ENCODE assay signal across 13 cellular contexts in genomic region chr10:119526606-119527592, GRCh38. TPM values are rescaled to one million over a fixed set of nuclear protein-coding genes. Genes with fewer than 3 reads are reported as not detected.
DNase-seq lines count a peak whose midpoint lies in the region; ATAC-seq and TF ChIP-seq lines count a peak whose summit lies in the region.
"Had no signal": no experiment of that assay in that cellular context is flagged by ENCODE, and none has a peak within 500 bp of the region (broad histone marks: within the 10 kb centered on the region; RNA-seq: fewer than 3 reads in every experiment).

No MANE protein-coding gene starts in this region.

- TF ChIP-seq POLR2A in IMR-90 (IDR thresholded peaks at IDR 0.05; ENCODE audit: low read depth, low read length) = no peak

- H4K91ac ChIP-seq in IMR-90 (ENCODE audit: insufficient read depth, low read depth, low read length) = peak overlapping the region; percentile 89

- H3K27ac Mint-ChIP-seq in activated CD4-positive, alpha-beta T cell treated with anti-CD3 and anti-CD28 coated beads for 36 hours = peak overlapping the region; percentile 35
- no peak overlapping the region for H3K27ac Mint-ChIP-seq in progenitor cell of endocrine pancreas
- H3K27ac Mint-ChIP-seq: stimulated activated effector memory CD8-positive, alpha-beta T cell treated with anti-CD3 and anti-CD28 coated beads, Interleukin-12 subunit alpha, Interleukin-12 subunit beta, amount 100 ng/mL, for 72 hours had no signal

- peak overlapping the region; percentile 44 for H2BK5ac ChIP-seq in IMR-90 (ENCODE audit: low read depth, low read length, poor library complexity, severe bottlenecking)

- peak overlapping the region; percentile 59 for H3K4me2 ChIP-seq in IMR-90 (ENCODE audit: low read depth, low read length)

- H3K4me3 Mint-ChIP-seq in activated CD4-positive, alpha-beta T cell treated with anti-CD3 and anti-CD28 coated beads for 36 hours = no peak overlapping the region
- H3K4me3 Mint-ChIP-seq in progenitor cell of endocrine pancreas (ENCODE audit: low read depth) = no peak overlapping the region
- H3K4me3 Mint-ChIP-seq: stimulated activated effector memory CD8-positive, alpha-beta T cell treated with anti-CD3 and anti-CD28 coated beads, Interleukin-12 subunit alpha, Interleukin-12 subunit beta, amount 100 ng/mL, for 72 hours had no signal

- in situ Hi-C loops in IMR-90 (cut with MboI; ENCODE audit: low sequenced_read_pairs) (no loop called here), astrocyte of the cerebellum (cut with HindIII; ENCODE audit: low sequenced_read_pairs) (no loop called here)

- ATAC-seq in activated CD4-positive, alpha-beta T cell treated with anti-CD3 and anti-CD28 coated beads for 36 hours = peak; percentile 51
- no peak for ATAC-seq in IMR-90 (ENCODE audit: low read depth)
- ATAC-seq in HG03354 (IDR thresholded peaks at IDR 0.05; ENCODE audit: poor library complexity, severe bottlenecking, unreplicated experiment) = no peak
- ATAC-seq: stimulated activated effector memory CD8-positive, alpha-beta T cell treated with anti-CD3 and anti-CD28 coated beads, Interleukin-12 subunit alpha, Interleukin-12 subunit beta, amount 100 ng/mL, for 72 hours had no signal

- no peaks in the 10 kb centered on the region for H3K27me3 Mint-ChIP-seq in activated CD4-positive, alpha-beta T cell treated with anti-CD3 and anti-CD28 coated beads for 36 hours
- peaks cover 4% of the 10 kb centered on the region for H3K27me3 Mint-ChIP-seq in progenitor cell of endocrine pancreas

- no peak overlapping the region for H2AFZ ChIP-seq in IMR-90 (replicated peaks; ENCODE audit: low read length, poor library complexity)

- H3K4ac ChIP-seq in IMR-90 (ENCODE audit: low read depth, low read length) = peak overlapping the region; percentile 78

- H3K4me1 ChIP-seq in IMR-90 (ENCODE audit: control insufficient read depth, insufficient read depth, low read length) = peaks cover 34% of the 10 kb centered on the region

- peaks cover 34% of the 10 kb centered on the region; the same call in 1 of the 2 replicates for H4K20me1 ChIP-seq in IMR-90 (ENCODE audit: insufficient read depth, low read length)

- H3K4me3 ChIP-seq in IMR-90 (ENCODE audit: insufficient read depth, low read depth, low read length) (no peak overlapping the region), astrocyte of the cerebellum (ENCODE audit: low read depth, low read length) (no peak overlapping the region)
- H3K4me3 ChIP-seq: cardiac muscle cell had no signal

- peak overlapping the region; percentile 27; the same call in 1 of the 2 replicates for H3K56ac ChIP-seq in IMR-90 (ENCODE audit: extremely low read depth, insufficient read depth, low read length)

- CTCF ChIA-PET in activated CD4-positive, alpha-beta T cell treated with anti-CD3 and anti-CD28 coated beads for 36 hours (lab: Charles Lee) = interaction anchor here (0.8 to 2.0 kb wide), 9 partner anchors 10 to 327 kb away, joined by 3 to 7 read pairs (median 4); partner anchors contain the start of genes GRK5 and RGS10
- CTCF ChIA-PET in IMR-90 (lab: Yijun Ruan, JAX) = interaction anchor here (0.9 to 1.3 kb wide), 3 partner anchors 15 to 76 kb away, joined by 3 read pairs; partner anchors contain the start of gene RGS10

- TF ChIP-seq CTCF in IMR-90 (conservative IDR thresholded peaks at IDR 0.05; ENCODE audit: low read depth, low read length) = no peak
- TF ChIP-seq CTCF in astrocyte of the cerebellum (IDR thresholded peaks at IDR 0.05; ENCODE audit: low read depth, low read length, missing control alignments) = peak; percentile 20
- TF ChIP-seq CTCF in progenitor cell of endocrine pancreas (IDR thresholded peaks at IDR 0.05; ENCODE audit: unreplicated experiment) = peak; percentile 31

- TF ChIP-seq RAD21 in IMR-90 (IDR thresholded peaks at IDR 0.05; ENCODE audit: low read length) = no peak

- peak overlapping the region; percentile 55 for H3K23ac ChIP-seq in IMR-90 (ENCODE audit: low read depth, low read length)

- H3K36me3 ChIP-seq in IMR-90 (ENCODE audit: control insufficient read depth, insufficient read depth, low read length) = peaks cover 35% of the 10 kb centered on the region
- H3K36me3 ChIP-seq: cardiac muscle cell had no signal

- WGBS in IMR-90 (ENCODE audit: extremely low coverage in 2 of 2, insufficient read length in 1 of 2), 2 experiments = 62% methylated on average over 11 of the region's 18 CpGs; no CpG with 5 or more reads in 1 of the 2 experiments

- H2BK20ac ChIP-seq in IMR-90 (ENCODE audit: low read depth, low read length) = peak overlapping the region; percentile 79

- H3K18ac ChIP-seq in IMR-90 (ENCODE audit: low read depth, low read length) = peak overlapping the region; percentile 63

- H3K9me3 Mint-ChIP-seq in activated CD4-positive, alpha-beta T cell treated with anti-CD3 and anti-CD28 coated beads for 36 hours (ENCODE audit: low read depth) = no peaks in the 10 kb centered on the region
- H3K9me3 Mint-ChIP-seq in progenitor cell of endocrine pancreas (ENCODE audit: low read depth) = no peaks in the 10 kb centered on the region
- H3K9me3 Mint-ChIP-seq: stimulated activated effector memory CD8-positive, alpha-beta T cell treated with anti-CD3 and anti-CD28 coated beads, Interleukin-12 subunit alpha, Interleukin-12 subunit beta, amount 100 ng/mL, for 72 hours had no signal

- H3K79me1 ChIP-seq in IMR-90 (ENCODE audit: low read depth in 1 of 2, low read length in 2 of 2) = peaks cover 31 to 92% of the 10 kb centered on the region in 2 experiments

- H3K4me1 Mint-ChIP-seq in activated CD4-positive, alpha-beta T cell treated with anti-CD3 and anti-CD28 coated beads for 36 hours = peaks cover 62% of the 10 kb centered on the region
- H3K4me1 Mint-ChIP-seq in progenitor cell of endocrine pancreas (ENCODE audit: low read depth) = no peaks in the 10 kb centered on the region

- peak overlapping the region; percentile 26; the same call in 2 of the 3 replicates for H2BK15ac ChIP-seq in IMR-90 (ENCODE audit: low read depth, low read length)

- no peak for DNase-seq in activated CD4-positive, alpha-beta T cell treated with anti-CD3 and anti-CD28 coated beads for 36 hours
- DNase-seq in activated CD4-positive, alpha-beta T cell treated with anti-CD3 and anti-CD28 coated beads for 48 hours = no peak
- DNase-seq in IMR-90 (peak; percentile 21), astrocyte of the cerebellum (ENCODE audit: low read depth) (no peak), progenitor cell of endocrine pancreas (ENCODE audit: low spot score, unreplicated experiment) (no peak), HK-2 (ENCODE audit: unreplicated experiment) (no peak), NCI-H345 (lab: John Stamatoyannopoulos, UW) (no peak)
- DNase-seq: MM.1S; NK-92 treated with Interleukin-12 subunit alpha and Interleukin-12 subunit beta, amount 100 ng/mL, for 24 hours; SW 1271 had no signal

- peak overlapping the region; percentile 80 for H3K14ac ChIP-seq in IMR-90 (replicated peaks; ENCODE audit: low read depth, low read length)

- H3K36me3 Mint-ChIP-seq in activated CD4-positive, alpha-beta T cell treated with anti-CD3 and anti-CD28 coated beads for 36 hours (ENCODE audit: low read depth) = peaks cover 51% of the 10 kb centered on the region
- H3K36me3 Mint-ChIP-seq in progenitor cell of endocrine pancreas (ENCODE audit: insufficient read depth) = no peaks in the 10 kb centered on the region

- dilution Hi-C loops in IMR-90 (cut with HindIII; ENCODE audit: low sequenced_read_pairs, unreplicated experiment) = no loop called here

- intact Hi-C loops in activated CD4-positive, alpha-beta T cell treated with anti-CD3 and anti-CD28 coated beads for 36 hours (cut with DNase I, micrococcal nuclease) = no loop called here
- intact Hi-C loops in IMR-90 (cut with micrococcal nuclease) = no loop called here

- H3K9me1 ChIP-seq in IMR-90 (ENCODE audit: insufficient read depth, low read length) = peaks cover 49% of the 10 kb centered on the region

- POLR2A ChIA-PET in activated CD4-positive, alpha-beta T cell treated with anti-CD3 and anti-CD28 coated beads for 36 hours (lab: Charles Lee) = interaction anchor here (0.5 to 0.6 kb wide), 2 partner anchors 17 to 32 kb away, joined by 4 to 5 read pairs; no protein-coding TSS in a partner anchor
- POLR2A ChIA-PET in IMR-90 (lab: Charles Lee; ENCODE audit: unreplicated experiment) = no interaction called here

- peak overlapping the region; percentile 91 for H3K27ac ChIP-seq in IMR-90 (ENCODE audit: insufficient read depth, low read length)
- H3K27ac ChIP-seq: cardiac muscle cell had no signal

- peak overlapping the region; percentile 13 for H2AK9ac ChIP-seq in IMR-90 (replicated peaks; ENCODE audit: low read depth, low read length, poor library complexity)

- no TSS peak for BruUV-seq in IMR-90 (replicated peaks; lab: Mats Ljungman, UMichigan)

- peak overlapping the region; percentile 34; the same call in 1 of the 2 replicates for H4K5ac ChIP-seq in IMR-90 (ENCODE audit: low read depth, low read length)

- H3K9ac ChIP-seq in IMR-90 (ENCODE audit: low read depth, low read length) = peak overlapping the region; percentile 28; the same call in 1 of the 2 replicates

- H3K27me3 ChIP-seq in IMR-90 (ENCODE audit: control insufficient read depth, insufficient read depth, low read length) = no peaks in the 10 kb centered on the region
- H3K27me3 ChIP-seq: cardiac muscle cell had no signal

- H3K9me3 ChIP-seq in IMR-90 (ENCODE audit: control insufficient read depth, insufficient read depth, low read length) = no peaks in the 10 kb centered on the region

- peak overlapping the region; percentile 97 for H2AK5ac ChIP-seq in IMR-90 (ENCODE audit: low read depth, low read length)

- H4K8ac ChIP-seq in IMR-90 (ENCODE audit: low read depth in 2 of 2, low read length in 2 of 2) = peak overlapping the region; percentile 35 to 66; a peak in 1 of 4 replicates

- peak overlapping the region; percentile 84 for H2BK120ac ChIP-seq in IMR-90 (ENCODE audit: low read depth, low read length)

TF ChIP-seq in IMR-90, 13 proteins besides CTCF, POLR2A, EP300 and RAD21 (continues in another document):
- TF ChIP-seq USF2 (IDR thresholded peaks at IDR 0.05; ENCODE audit: low read depth, low read length) = no peak
- TF ChIP-seq MAZ (IDR thresholded peaks at IDR 0.05; ENCODE audit: borderline replicate concordance, low read depth, low read length) = no peak
- no peak for TF ChIP-seq MAFK (IDR thresholded peaks at IDR 0.05; ENCODE audit: low read depth, low read length)
- TF ChIP-seq SMC3 (IDR thresholded peaks at IDR 0.05; ENCODE audit: low read depth, low read length) = no peak

RNA-seq across cellular contexts. Expression of gene RGS10, which starts 15.6 kb away (rescaled TPM):
- 100 to 1,000 TPM; 186 to 191 TPM for total RNA-seq in activated CD4-positive, alpha-beta T cell treated with anti-CD3 and anti-CD28 coated beads for 36 hours
- 35.3 and 55.5 TPM in 2 replicates for total RNA-seq in IMR-90 (2012; rRNA removed)
- polyA plus RNA-seq in IMR-90 (2012; rRNA removed) = 77.0 and 89.7 TPM in 2 replicates
- polyA plus RNA-seq in IMR-90 (2012; cell fraction: cytosol; rRNA removed) = 29.0 and 54.5 TPM in 2 replicates
- polyA plus RNA-seq in IMR-90 (2012; cell fraction: nucleus; rRNA removed; ENCODE audit: low replicate concordance) = 9.4 and 39.2 TPM in 2 replicates
- 0.96 and 2.0 TPM in 2 replicates for total RNA-seq in progenitor cell of endocrine pancreas

Comparison
In these comparisons a context has a peak if more than half of its experiments do, and no peak if none do; other contexts are left out.
1. RNA of gene RGS10, which starts 15.6 kb away (total RNA-seq): 186 to 191 TPM in activated CD4-positive, alpha-beta T cell treated with anti-CD3 and anti-CD28 coated beads for 36 hours and 35.3 to 55.5 TPM in IMR-90; 0.96 to 2.0 TPM in progenitor cell of endocrine pancreas; every median in the first group is over 10 times any median in the second.